Comparison of ENCODE assay signal across 11 cellular contexts in genomic region chr10:598415-599170, GRCh38.
A peak's percentile ranks its signal among the peaks of the same experiment; 100 is the strongest.
DNase-seq lines count a peak whose midpoint lies in the region; ATAC-seq and TF ChIP-seq lines count a peak whose summit lies in the region.
"Had no signal": no experiment of that assay in that cellular context is flagged by ENCODE, and none has a peak within 500 bp of the region (broad histone marks: within the 10 kb centered on the region; RNA-seq: fewer than 3 reads in every experiment).

No MANE protein-coding gene starts in this region.

- H3K27me3 Mint-ChIP-seq in activated CD4-positive, alpha-beta T cell treated with anti-CD3 and anti-CD28 coated beads, Interleukin-2, amount 10 ng/mL, durations not matched to agents 24 days and 14 days = no peaks in the 10 kb centered on the region

- no peak overlapping the region for H3K4me3 ChIP-seq in HFF-Myc (replicated peaks; ENCODE audit: low read depth, low read length)
- no peak overlapping the region for H3K4me3 ChIP-seq in tibial artery
- H3K4me3 ChIP-seq: ovary had no signal

- peak; percentile 56 for DNase-seq in HFF-Myc (ENCODE audit: extremely low read depth, low read depth)
- DNase-seq in amniotic epithelial cell (ENCODE audit: low read depth) = peak; percentile 95
- DNase-seq in iris pigment epithelial cell (ENCODE audit: low read depth) = peak; percentile 95
- peak in 1 of 2 donors; percentile 58 for DNase-seq in tibial artery
- no peak for DNase-seq in stimulated activated CD8-positive, alpha-beta memory T cell treated with anti-CD3 and anti-CD28 coated beads, Interleukin-4, amount 100 ng/mL, for 48 hours
- no peak for DNase-seq in activated CD4-positive, alpha-beta T cell treated with anti-CD3 and anti-CD28 coated beads, Interleukin-2, amount 10 ng/mL, durations not matched to agents 24 days and 14 days
- no peak for DNase-seq in NCI-H146 (lab: John Stamatoyannopoulos, UW)
- DNase-seq: activated CD4-positive, alpha-beta memory T cell treated with anti-CD3 and anti-CD28 coated beads for 36 hours; anterior cingulate cortex; ovary had no signal

- H3K36me3 ChIP-seq in tibial artery = no peaks in the 10 kb centered on the region
- H3K36me3 ChIP-seq: ovary had no signal

- H3K4me3 Mint-ChIP-seq in activated CD4-positive, alpha-beta T cell treated with anti-CD3 and anti-CD28 coated beads, Interleukin-2, amount 10 ng/mL, durations not matched to agents 24 days and 14 days = no peak overlapping the region
- H3K4me3 Mint-ChIP-seq: activated CD4-positive, alpha-beta memory T cell treated with anti-CD3 and anti-CD28 coated beads for 36 hours had no signal

- TF ChIP-seq CTCF in HFF-Myc (IDR thresholded peaks at IDR 0.05; ENCODE audit: low read depth, low read length, missing control alignments) (no peak), tibial artery (IDR thresholded peaks at IDR 0.05) (no peak)

- H3K27ac Mint-ChIP-seq in activated CD4-positive, alpha-beta T cell treated with anti-CD3 and anti-CD28 coated beads, Interleukin-2, amount 10 ng/mL, durations not matched to agents 24 days and 14 days = no peak overlapping the region
- H3K27ac Mint-ChIP-seq: activated CD4-positive, alpha-beta memory T cell treated with anti-CD3 and anti-CD28 coated beads for 36 hours had no signal

- H3K4me1 ChIP-seq in tibial artery = peaks cover 0 to 70% (median 46%) of the 10 kb centered on the region in 4 donors

- no peaks in the 10 kb centered on the region for H3K4me1 Mint-ChIP-seq in activated CD4-positive, alpha-beta T cell treated with anti-CD3 and anti-CD28 coated beads, Interleukin-2, amount 10 ng/mL, durations not matched to agents 24 days and 14 days

- no peaks in the 10 kb centered on the region for H3K27me3 ChIP-seq in tibial artery
- H3K27me3 ChIP-seq: ovary had no signal

- intact Hi-C loops in tibial artery (cut with DNase I; ENCODE audit: low total_unique reads) = loop anchor here (10.0 kb wide), 1 partner anchor 86 kb away; the partner anchor contains the start of gene DIP2C
- intact Hi-C loops in activated CD4-positive, alpha-beta T cell treated with anti-CD3 and anti-CD28 coated beads, Interleukin-2, amount 10 ng/mL, durations not matched to agents 24 days and 14 days (cut with micrococcal nuclease) = no loop called here

- H3K9me3 ChIP-seq in tibial artery = no peaks in the 10 kb centered on the region
- H3K9me3 ChIP-seq: ovary had no signal

- H3K27ac ChIP-seq in tibial artery = peak overlapping the region; percentile 82 to 93
- H3K27ac ChIP-seq: ovary had no signal

- no peak for ATAC-seq in GM19324 (IDR thresholded peaks at IDR 0.05; ENCODE audit: low FRiP score, unreplicated experiment)

- no peaks in the 10 kb centered on the region for H3K9me3 Mint-ChIP-seq in activated CD4-positive, alpha-beta T cell treated with anti-CD3 and anti-CD28 coated beads, Interleukin-2, amount 10 ng/mL, durations not matched to agents 24 days and 14 days
- H3K9me3 Mint-ChIP-seq: activated CD4-positive, alpha-beta memory T cell treated with anti-CD3 and anti-CD28 coated beads for 36 hours had no signal

- no peaks in the 10 kb centered on the region for H3K36me3 Mint-ChIP-seq in activated CD4-positive, alpha-beta T cell treated with anti-CD3 and anti-CD28 coated beads, Interleukin-2, amount 10 ng/mL, durations not matched to agents 24 days and 14 days (ENCODE audit: low read depth)
- H3K36me3 Mint-ChIP-seq: activated CD4-positive, alpha-beta memory T cell treated with anti-CD3 and anti-CD28 coated beads for 36 hours had no signal

Comparison
In these comparisons a context has a peak if more than half of its experiments do, and no peak if none do; other contexts are left out.
1. DNase-seq: peak in HFF-Myc (single experiment), amniotic epithelial cell (single experiment) and iris pigment epithelial cell (single experiment); none in stimulated activated CD8-positive, alpha-beta memory T cell treated with anti-CD3 and anti-CD28 coated beads, Interleukin-4, amount 100 ng/mL, for 48 hours (single experiment), activated CD4-positive, alpha-beta T cell treated with anti-CD3 and anti-CD28 coated beads, Interleukin-2, amount 10 ng/mL, durations not matched to agents 24 days and 14 days (single experiment) and NCI-H146 (single experiment).